8 cellular contexts compared by ENCODE assay signal in genomic region chr18:80154293-80154692, GRCh38. TPM values are rescaled to one million over a fixed set of nuclear protein-coding genes. Genes with fewer than 3 reads are reported as not detected.
A peak's percentile ranks its signal among the peaks of the same experiment; 100 is the strongest.
DNase-seq lines count a peak whose midpoint lies in the region; ATAC-seq and TF ChIP-seq lines count a peak whose summit lies in the region.

No MANE protein-coding gene starts in this region.

- no peak overlapping the region for H3K4me3 Mint-ChIP-seq in activated naive CD8-positive, alpha-beta T cell treated with anti-CD3 and anti-CD28 coated beads for 36 hours

- H3K9me3 Mint-ChIP-seq in activated naive CD8-positive, alpha-beta T cell treated with anti-CD3 and anti-CD28 coated beads for 36 hours: no peaks in the 10 kb centered on the region

- H3K4me3 ChIP-seq in LNCaP clone FGC (ENCODE audit: low read depth, low read length) (no peak overlapping the region), lung (no peak overlapping the region)

- no peak overlapping the region for H3K27ac ChIP-seq in lung (ENCODE audit: low read depth in 1 of 2, low read length in 1 of 2)

- H3K36me3 ChIP-seq in lung (ENCODE audit: control insufficient read depth in 2 of 2, insufficient read depth in 2 of 2, low read length in 2 of 2): no peaks in the 10 kb centered on the region

- H3K4me1 ChIP-seq in lung (ENCODE audit: control insufficient read depth in 2 of 2, insufficient read depth in 2 of 2, low read length in 2 of 2): no peaks in the 10 kb centered on the region

- H3K36me3 Mint-ChIP-seq in activated naive CD8-positive, alpha-beta T cell treated with anti-CD3 and anti-CD28 coated beads for 36 hours: peaks cover 2% of the 10 kb centered on the region

- H3K9me3 ChIP-seq in lung (ENCODE audit: control insufficient read depth in 2 of 2, insufficient read depth in 1 of 2, low read length in 1 of 2): no peaks in the 10 kb centered on the region

- peak; percentile 1 for DNase-seq in NCI-H446 treated with DMSO at 0.1 percent for 48 hours (lab: John Stamatoyannopoulos, UW)
- no peak for DNase-seq in NCI-H446 (lab: John Stamatoyannopoulos, UW)
- no peak for DNase-seq in LNCaP clone FGC (ENCODE audit: low read depth)
- DNase-seq in activated naive CD8-positive, alpha-beta T cell treated with anti-CD3 and anti-CD28 coated beads for 36 hours: peak; percentile 34
- DNase-seq in lung (ENCODE audit: low spot score): no peak
- no peak for DNase-seq in MV-4-11 (lab: John Stamatoyannopoulos, UW)
- no peak for DNase-seq in activated gamma-delta T cell (lab: John Stamatoyannopoulos, UW)

- TF ChIP-seq CTCF in LNCaP clone FGC (IDR thresholded peaks at IDR 0.05; ENCODE audit: control insufficient read depth, extremely low read depth, insufficient read depth) (peak; percentile 50), lung (IDR thresholded peaks at IDR 0.05; ENCODE audit: control extremely low read depth, extremely low read depth) (peak; percentile 7)

- H3K27me3 Mint-ChIP-seq in activated naive CD8-positive, alpha-beta T cell treated with anti-CD3 and anti-CD28 coated beads for 36 hours: peaks cover 13% of the 10 kb centered on the region

- no peaks in the 10 kb centered on the region for H3K27me3 ChIP-seq in lung (ENCODE audit: control insufficient read depth, insufficient read depth)

- H3K27ac Mint-ChIP-seq in activated naive CD8-positive, alpha-beta T cell treated with anti-CD3 and anti-CD28 coated beads for 36 hours: no peak overlapping the region

- peaks cover 2% of the 10 kb centered on the region for H3K4me1 Mint-ChIP-seq in activated naive CD8-positive, alpha-beta T cell treated with anti-CD3 and anti-CD28 coated beads for 36 hours

- WGBS in lung, 2 donors: 78 to 81% methylated on average over 6 of the region's 6 CpGs

- ATAC-seq in GM21528 (IDR thresholded peaks at IDR 0.05; ENCODE audit: low FRiP score, unreplicated experiment) (peak; percentile 75), lung (ENCODE audit: insufficient read depth, low FRiP score) (no peak)

RNA-seq across cellular contexts. Expression of gene ADNP2, which starts 45.2 kb away (rescaled TPM):
- 10 to 100 TPM; 34.7 to 34.8 TPM for total RNA-seq in activated naive CD8-positive, alpha-beta T cell treated with anti-CD3 and anti-CD28 coated beads for 36 hours
- 10 to 100 TPM; 15.3 to 16.3 TPM for total RNA-seq in lung
- polyA plus RNA-seq in lung: 1 to 10 TPM; 4.9 to 8.8 TPM

Comparison
In these comparisons a context has a peak if more than half of its experiments do, and no peak if none do; other contexts are left out.
1. DNase-seq: peak in NCI-H446 treated with DMSO at 0.1 percent for 48 hours (single experiment) and activated naive CD8-positive, alpha-beta T cell treated with anti-CD3 and anti-CD28 coated beads for 36 hours (single experiment); none in NCI-H446 (0 of 2), LNCaP clone FGC (single experiment), lung (single experiment), MV-4-11 (single experiment) and activated gamma-delta T cell (single experiment).